Comparison of ENCODE assay signal across 13 cellular contexts in the genomic region with DNA sequence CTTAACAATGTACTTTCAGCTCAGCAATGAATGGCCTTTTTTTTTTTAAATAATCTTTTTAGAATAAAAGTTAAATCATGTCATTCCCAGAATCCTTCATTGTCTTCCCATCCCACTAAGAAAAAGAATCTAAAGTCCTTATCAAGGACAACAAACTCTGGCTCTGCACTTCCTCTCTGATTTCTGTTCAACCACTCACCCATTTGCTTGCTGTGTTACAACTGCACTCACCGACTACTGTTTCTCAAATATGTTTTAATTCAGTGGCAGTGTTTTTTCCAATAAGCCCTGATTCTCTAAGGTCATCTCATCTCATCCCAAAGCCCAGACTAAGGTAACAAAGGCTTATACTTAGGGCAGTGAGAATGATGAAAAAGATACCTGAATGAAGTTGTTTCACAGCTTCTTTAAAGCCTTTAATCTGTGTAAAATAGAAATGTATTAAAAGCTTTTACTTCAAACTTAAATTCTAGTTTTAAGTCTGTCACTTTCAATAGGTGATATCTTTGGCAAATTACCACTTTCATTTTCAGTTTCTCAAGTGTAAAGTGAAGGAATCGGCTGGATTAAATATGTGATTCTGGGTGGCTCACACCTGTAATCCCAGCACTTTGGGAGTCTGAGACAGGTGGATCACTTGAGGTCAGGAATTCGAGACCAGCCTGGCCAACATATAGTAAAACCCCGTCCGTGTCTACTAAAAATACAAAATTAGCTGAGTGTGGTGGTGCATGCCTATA.
A peak's percentile ranks its signal among the peaks of the same experiment; 100 is the strongest.
DNase-seq lines count a peak whose midpoint lies in the region; ATAC-seq and TF ChIP-seq lines count a peak whose summit lies in the region.
"Had no signal": no experiment of that assay in that cellular context is flagged by ENCODE, and none has a peak within 500 bp of the region (broad histone marks: within the 10 kb centered on the region; RNA-seq: fewer than 3 reads in every experiment).

No MANE protein-coding gene starts in this region.

- H3K4me1 Mint-ChIP-seq in activated CD4-positive, alpha-beta memory T cell treated with anti-CD3 and anti-CD28 coated beads, Interleukin-2, amount 10 ng/mL, durations not matched to agents 7 days and 5 days = peaks cover 12% of the 10 kb centered on the region
- H3K4me1 Mint-ChIP-seq in activated CD4-positive, alpha-beta memory T cell treated with anti-CD3 and anti-CD28 coated beads for 36 hours (ENCODE audit: low read depth) = peaks cover 10% of the 10 kb centered on the region
- peaks cover 11% of the 10 kb centered on the region for H3K4me1 Mint-ChIP-seq in activated T-helper 2 cell treated with anti-CD3 and anti-CD28 coated beads, Interferon-gamma antibody, Interleukin-2, Interleukin-4, amounts not matched to agents 10 μg/mL and 5 μg/mL and 100 μg/mL, durations not matched to agents 14 hours and 24 hours and 36 hours (ENCODE audit: low read depth)
- H3K4me1 Mint-ChIP-seq in natural killer cell treated with Interleukin-12 subunit alpha and Interleukin-12 subunit beta and Interleukin-15 and Interleukin-18, amount 100 ng/mL, for 72 hours (ENCODE audit: low read depth in 2 of 2) = peaks cover 6 to 8% of the 10 kb centered on the region in 2 donors

- H3K36me3 ChIP-seq in HEK293 (ENCODE audit: control insufficient read depth in 2 of 2, insufficient read depth in 1 of 2, low read length in 2 of 2) = peaks cover 42 to 49% of the 10 kb centered on the region in 2 experiments
- H3K36me3 ChIP-seq: breast epithelium had no signal

- POLR2A ChIA-PET in activated CD4-positive, alpha-beta memory T cell treated with anti-CD3 and anti-CD28 coated beads, Interleukin-2, amount 10 ng/mL, durations not matched to agents 7 days and 5 days (lab: Charles Lee) = interaction anchor here (0.7 to 1.6 kb wide), 6 partner anchors 22 to 483 kb away, joined by 3 to 5 read pairs (median 3); a partner anchor contains a TSS
- POLR2A ChIA-PET in activated CD4-positive, alpha-beta memory T cell treated with anti-CD3 and anti-CD28 coated beads for 36 hours (lab: Charles Lee) = interaction anchor here (0.6 to 0.8 kb wide), 2 partner anchors 88 to 195 kb away, joined by 3 read pairs; a partner anchor contains a TSS
- POLR2A ChIA-PET in HEK293 (lab: Yijun Ruan, JAX) = no interaction called here

- peak overlapping the region; percentile 71 for H3K4me3 Mint-ChIP-seq in activated CD4-positive, alpha-beta memory T cell treated with anti-CD3 and anti-CD28 coated beads, Interleukin-2, amount 10 ng/mL, durations not matched to agents 7 days and 5 days
- no peak overlapping the region for H3K4me3 Mint-ChIP-seq in activated CD4-positive, alpha-beta memory T cell treated with anti-CD3 and anti-CD28 coated beads for 36 hours
- H3K4me3 Mint-ChIP-seq in activated T-helper 2 cell treated with anti-CD3 and anti-CD28 coated beads, Interferon-gamma antibody, Interleukin-2, Interleukin-4, amounts not matched to agents 10 μg/mL and 5 μg/mL and 100 μg/mL, durations not matched to agents 14 hours and 24 hours and 36 hours (ENCODE audit: low read depth) = peak overlapping the region; percentile 48
- peak overlapping the region; percentile 38 for H3K4me3 Mint-ChIP-seq in natural killer cell treated with Interleukin-12 subunit alpha and Interleukin-12 subunit beta and Interleukin-15 and Interleukin-18, amount 100 ng/mL, for 72 hours

- H3K27me3 Mint-ChIP-seq in activated CD4-positive, alpha-beta memory T cell treated with anti-CD3 and anti-CD28 coated beads, Interleukin-2, amount 10 ng/mL, durations not matched to agents 7 days and 5 days = no peaks in the 10 kb centered on the region
- no peaks in the 10 kb centered on the region for H3K27me3 Mint-ChIP-seq in activated CD4-positive, alpha-beta memory T cell treated with anti-CD3 and anti-CD28 coated beads for 36 hours
- H3K27me3 Mint-ChIP-seq in activated T-helper 2 cell treated with anti-CD3 and anti-CD28 coated beads, Interferon-gamma antibody, Interleukin-2, Interleukin-4, amounts not matched to agents 10 μg/mL and 5 μg/mL and 100 μg/mL, durations not matched to agents 14 hours and 24 hours and 36 hours (ENCODE audit: low read depth) = no peaks in the 10 kb centered on the region
- no peaks in the 10 kb centered on the region for H3K27me3 Mint-ChIP-seq in natural killer cell treated with Interleukin-12 subunit alpha and Interleukin-12 subunit beta and Interleukin-15 and Interleukin-18, amount 100 ng/mL, for 72 hours

- no peak for DNase-seq in activated CD4-positive, alpha-beta memory T cell treated with anti-CD3 and anti-CD28 coated beads, Interleukin-2, amount 10 ng/mL, durations not matched to agents 7 days and 5 days
- DNase-seq in activated CD4-positive, alpha-beta memory T cell treated with anti-CD3 and anti-CD28 coated beads for 36 hours = no peak
- peak; percentile 9 for DNase-seq in activated T-helper 2 cell treated with anti-CD3 and anti-CD28 coated beads, Interferon-gamma antibody, Interleukin-2, Interleukin-4, amounts not matched to agents 10 μg/mL and 5 μg/mL and 100 μg/mL, durations not matched to agents 14 hours and 24 hours and 36 hours (ENCODE audit: low spot score)
- DNase-seq in natural killer cell treated with Interleukin-12 subunit alpha and Interleukin-12 subunit beta and Interleukin-15 and Interleukin-18, amount 100 ng/mL, for 72 hours (ENCODE audit: low spot score) = no peak
- DNase-seq in foreskin fibroblast (no peak), AG20443 (ENCODE audit: low spot score) (no peak)
- DNase-seq: effector CD4-positive, alpha-beta T cell; SIG-M5; stimulated activated naive CD4-positive, alpha-beta T cell had no signal

- H3K27ac ChIP-seq in HEK293 (ENCODE audit: extremely low read depth, low read depth, low read length) = no peak overlapping the region
- H3K27ac ChIP-seq: breast epithelium, hepatocyte had no signal

- H3K9me3 ChIP-seq in HEK293 (ENCODE audit: control insufficient read depth, insufficient read depth, low read depth, low read length) = no peaks in the 10 kb centered on the region
- H3K9me3 ChIP-seq: breast epithelium had no signal

- H3K4me3 ChIP-seq in HEK293 (ENCODE audit: low read depth, low read length) = no peak overlapping the region
- no peak overlapping the region for H3K4me3 ChIP-seq in foreskin fibroblast (ENCODE audit: low read depth in 1 of 2, low read length in 2 of 2)
- H3K4me3 ChIP-seq: breast epithelium, hepatocyte had no signal

- peak overlapping the region; percentile 66 for H3K27ac Mint-ChIP-seq in activated CD4-positive, alpha-beta memory T cell treated with anti-CD3 and anti-CD28 coated beads, Interleukin-2, amount 10 ng/mL, durations not matched to agents 7 days and 5 days
- no peak overlapping the region for H3K27ac Mint-ChIP-seq in activated CD4-positive, alpha-beta memory T cell treated with anti-CD3 and anti-CD28 coated beads for 36 hours
- peak overlapping the region; percentile 62 for H3K27ac Mint-ChIP-seq in activated T-helper 2 cell treated with anti-CD3 and anti-CD28 coated beads, Interferon-gamma antibody, Interleukin-2, Interleukin-4, amounts not matched to agents 10 μg/mL and 5 μg/mL and 100 μg/mL, durations not matched to agents 14 hours and 24 hours and 36 hours
- H3K27ac Mint-ChIP-seq in natural killer cell treated with Interleukin-12 subunit alpha and Interleukin-12 subunit beta and Interleukin-15 and Interleukin-18, amount 100 ng/mL, for 72 hours = peak overlapping the region in 1 of 2 donors; percentile 10

- no peak for ATAC-seq in natural killer cell treated with Interleukin-12 subunit alpha and Interleukin-12 subunit beta and Interleukin-15 and Interleukin-18, amount 100 ng/mL, for 72 hours
- ATAC-seq in HG02798 (IDR thresholded peaks at IDR 0.05; ENCODE audit: poor library complexity, unreplicated experiment) = no peak

- no peak for TF ChIP-seq CTCF in HEK293 (tag by site-specific recombination; IDR thresholded peaks at IDR 0.05)
- no peak for TF ChIP-seq CTCF in foreskin fibroblast (IDR thresholded peaks at IDR 0.05; ENCODE audit: low read depth, low read length)

- CTCF ChIA-PET in activated CD4-positive, alpha-beta memory T cell treated with anti-CD3 and anti-CD28 coated beads, Interleukin-2, amount 10 ng/mL, durations not matched to agents 7 days and 5 days (lab: Charles Lee) = interaction anchor here (0.7 to 1.9 kb wide), 2 partner anchors 11 to 37 kb away, joined by 3 to 5 read pairs; no protein-coding TSS in a partner anchor
- CTCF ChIA-PET in activated CD4-positive, alpha-beta memory T cell treated with anti-CD3 and anti-CD28 coated beads for 36 hours (lab: Charles Lee) = no interaction called here
- CTCF ChIA-PET in HEK293 (lab: Yijun Ruan, JAX) = interaction anchor here (0.6 to 2.3 kb wide), 3 partner anchors 11 to 173 kb away, joined by 3 to 8 read pairs (median 3); no protein-coding TSS in a partner anchor

- intact Hi-C loops in activated CD4-positive, alpha-beta memory T cell treated with anti-CD3 and anti-CD28 coated beads for 36 hours (cut with micrococcal nuclease) = no loop called here
- intact Hi-C loops in activated T-helper 2 cell treated with anti-CD3 and anti-CD28 coated beads, Interferon-gamma antibody, Interleukin-2, Interleukin-4, amounts not matched to agents 10 μg/mL and 5 μg/mL and 100 μg/mL, durations not matched to agents 14 hours and 24 hours and 36 hours (cut with micrococcal nuclease) = no loop called here

- H3K9me3 Mint-ChIP-seq in activated CD4-positive, alpha-beta memory T cell treated with anti-CD3 and anti-CD28 coated beads, Interleukin-2, amount 10 ng/mL, durations not matched to agents 7 days and 5 days = no peaks in the 10 kb centered on the region
- H3K9me3 Mint-ChIP-seq in activated CD4-positive, alpha-beta memory T cell treated with anti-CD3 and anti-CD28 coated beads for 36 hours = no peaks in the 10 kb centered on the region
- H3K9me3 Mint-ChIP-seq in activated T-helper 2 cell treated with anti-CD3 and anti-CD28 coated beads, Interferon-gamma antibody, Interleukin-2, Interleukin-4, amounts not matched to agents 10 μg/mL and 5 μg/mL and 100 μg/mL, durations not matched to agents 14 hours and 24 hours and 36 hours = no peaks in the 10 kb centered on the region
- H3K9me3 Mint-ChIP-seq in natural killer cell treated with Interleukin-12 subunit alpha and Interleukin-12 subunit beta and Interleukin-15 and Interleukin-18, amount 100 ng/mL, for 72 hours = no peaks in the 10 kb centered on the region

- no peaks in the 10 kb centered on the region for H3K4me1 ChIP-seq in HEK293 (ENCODE audit: control insufficient read depth, insufficient read depth, low read length)
- H3K4me1 ChIP-seq: breast epithelium had no signal

- H3K36me3 Mint-ChIP-seq in activated CD4-positive, alpha-beta memory T cell treated with anti-CD3 and anti-CD28 coated beads, Interleukin-2, amount 10 ng/mL, durations not matched to agents 7 days and 5 days (ENCODE audit: low read depth) = peaks cover 34% of the 10 kb centered on the region
- H3K36me3 Mint-ChIP-seq in activated CD4-positive, alpha-beta memory T cell treated with anti-CD3 and anti-CD28 coated beads for 36 hours = peaks cover 34% of the 10 kb centered on the region
- H3K36me3 Mint-ChIP-seq in activated T-helper 2 cell treated with anti-CD3 and anti-CD28 coated beads, Interferon-gamma antibody, Interleukin-2, Interleukin-4, amounts not matched to agents 10 μg/mL and 5 μg/mL and 100 μg/mL, durations not matched to agents 14 hours and 24 hours and 36 hours (ENCODE audit: low read depth) = peaks cover 48% of the 10 kb centered on the region
- peaks cover 11% of the 10 kb centered on the region for H3K36me3 Mint-ChIP-seq in natural killer cell treated with Interleukin-12 subunit alpha and Interleukin-12 subunit beta and Interleukin-15 and Interleukin-18, amount 100 ng/mL, for 72 hours
